Comparison of ENCODE assay signal across 15 cellular contexts in the genomic region with DNA sequence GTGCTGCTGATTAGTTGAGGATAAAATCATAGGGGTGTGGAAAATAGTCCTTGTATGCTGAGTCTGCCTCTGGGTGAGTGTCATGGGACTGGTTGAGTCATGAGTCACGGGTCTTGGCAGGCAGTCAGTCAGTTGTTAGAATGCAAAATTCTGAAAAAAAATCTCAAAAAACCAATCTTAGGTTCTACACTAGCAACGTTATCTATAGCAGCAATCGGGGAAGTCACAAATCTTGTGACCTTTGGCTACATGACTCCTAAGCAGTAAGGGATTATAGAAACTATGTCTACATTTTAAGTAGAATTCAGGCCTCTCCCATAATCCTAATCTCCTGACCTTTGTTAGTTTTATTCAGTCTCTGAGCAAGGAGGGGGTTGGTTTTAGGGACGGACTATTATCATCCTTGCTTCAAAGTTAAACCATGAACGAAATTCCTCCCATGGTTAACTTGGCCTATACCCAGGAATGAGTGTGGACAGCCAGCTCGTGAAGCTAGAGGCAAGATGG. TPM values are rescaled to one million over a fixed set of nuclear protein-coding genes. Genes with fewer than 3 reads are reported as not detected.
DNase-seq lines count a peak whose midpoint lies in the region; ATAC-seq, FAIRE-seq and TF ChIP-seq lines count a peak whose summit lies in the region.
"Had no signal": no experiment of that assay in that cellular context is flagged by ENCODE, and none has a peak within 500 bp of the region (broad histone marks: within the 10 kb centered on the region; RNA-seq: fewer than 3 reads in every experiment).

No MANE protein-coding gene starts in this region.

- H3K9me2 ChIP-seq in hepatocyte (replicated peaks; ENCODE audit: insufficient read depth): no peaks in the 10 kb centered on the region

- 82% methylated on average over 6 of the region's 6 CpGs for WGBS in hepatocyte (ENCODE audit: low lambda C conversion rate, missing lambda C conversion rate)

- H3K36me3 ChIP-seq in hepatocyte (replicated peaks; ENCODE audit: insufficient read depth, low read depth) (no peaks in the 10 kb centered on the region), gastrocnemius medialis (no peaks in the 10 kb centered on the region)
- H3K36me3 ChIP-seq in CD4-positive, alpha-beta memory T cell (ENCODE audit: insufficient read depth, low read length): no peaks in the 10 kb centered on the region
- H3K36me3 ChIP-seq: left ventricle myocardium inferior, ovary had no signal

- H3K36me3 Mint-ChIP-seq in CD4-positive, alpha-beta memory T cell: no peaks in the 10 kb centered on the region

- H2AFZ ChIP-seq in hepatocyte: no peak overlapping the region

- H3K27me3 ChIP-seq in hepatocyte (no peaks in the 10 kb centered on the region), gastrocnemius medialis (no peaks in the 10 kb centered on the region)
- H3K27me3 ChIP-seq in CD4-positive, alpha-beta memory T cell (ENCODE audit: insufficient read depth, low read length): no peaks in the 10 kb centered on the region
- H3K27me3 ChIP-seq: ovary had no signal

- no peak overlapping the region for H3K27ac Mint-ChIP-seq in CD4-positive, alpha-beta memory T cell
- H3K27ac Mint-ChIP-seq: T-helper 17 cell had no signal

- H3K79me2 ChIP-seq in hepatocyte: no peaks in the 10 kb centered on the region

- in situ Hi-C loops in ACHN (cut with HindIII; ENCODE audit: low pct_ligation_motif_present, low pct_unique_long_range_greater_than_20kb, low sequenced_read_pairs) (no loop called here), gastrocnemius medialis (cut with MboI; ENCODE audit: low sequenced_read_pairs in 4 of 4) (no loop called here)

- POLR2A ChIA-PET in CD4-positive, alpha-beta memory T cell (lab: Charles Lee; ENCODE audit: partially characterized antibody): no interaction called here

- intact Hi-C loops in left ventricle myocardium superior (cut with micrococcal nuclease): no loop called here
- intact Hi-C loops in gastrocnemius medialis (cut with DNase I; ENCODE audit: low total_unique reads): no loop called here
- intact Hi-C loops in CD4-positive, alpha-beta memory T cell (cut with micrococcal nuclease): no loop called here

- no peaks in the 10 kb centered on the region for H4K20me1 ChIP-seq in hepatocyte (ENCODE audit: insufficient read depth, poor library complexity, severe bottlenecking)

- no peaks in the 10 kb centered on the region for H3K9me3 Mint-ChIP-seq in CD4-positive, alpha-beta memory T cell

- no peak overlapping the region for H3K4me2 ChIP-seq in hepatocyte

- no peak for TF ChIP-seq CTCF in cardiac fibroblast (IDR thresholded peaks at IDR 0.05; ENCODE audit: low read depth, low read length)
- no peak for TF ChIP-seq CTCF in hepatocyte (IDR thresholded peaks at IDR 0.05; ENCODE audit: poor library complexity)
- no peak for TF ChIP-seq CTCF in gastrocnemius medialis (IDR thresholded peaks at IDR 0.05 in 4 of 5, conservative IDR thresholded peaks at IDR 0.05 in 1 of 5)

- H3K27ac ChIP-seq in hepatocyte: no peak overlapping the region
- no peak overlapping the region for H3K27ac ChIP-seq in gastrocnemius medialis
- no peak overlapping the region for H3K27ac ChIP-seq in CD4-positive, alpha-beta memory T cell (ENCODE audit: low read depth, low read length)
- H3K27ac ChIP-seq: left ventricle myocardium inferior, ovary had no signal

- H3K27me3 Mint-ChIP-seq in CD4-positive, alpha-beta memory T cell: peaks cover 1% of the 10 kb centered on the region in 2 donors

- DNase-seq in ACHN (peak; percentile 9), HTR-8/SVneo (ENCODE audit: insufficient read length, low spot score) (peak; percentile 46), cardiac fibroblast (ENCODE audit: low read depth in 2 of 2) (peak; percentile 83 to 87), hepatocyte (ENCODE audit: low spot score) (peak; percentile 27), left ventricle myocardium superior (no peak), gastrocnemius medialis (no peak)
- DNase-seq in CD4-positive, alpha-beta memory T cell: no peak
- DNase-seq: left ventricle myocardium inferior; NCI-H1694 treated with DMSO at 0.1 percent for 48 hours; stimulated activated CD4-positive, alpha-beta T cell treated with anti-CD3 and anti-CD28 coated beads, Interleukin-4, amount 100 ng/mL, for 24 hours; T-helper 17 cell had no signal

- FAIRE-seq in HTR-8/SVneo (lab: Jason Lieb, UNC): peak; percentile 90
- FAIRE-seq: frontal cortex, HepG2 had no signal

- no peak for ATAC-seq in GM19351 (IDR thresholded peaks at IDR 0.05; ENCODE audit: unreplicated experiment)
- no peak for ATAC-seq in left ventricle myocardium superior
- ATAC-seq in gastrocnemius medialis: no peak
- ATAC-seq: HepG2, T-helper 17 cell had no signal

- H3K4me1 Mint-ChIP-seq in CD4-positive, alpha-beta memory T cell: no peaks in the 10 kb centered on the region

- CTCF ChIA-PET in CD4-positive, alpha-beta memory T cell (lab: Charles Lee; ENCODE audit: partially characterized antibody): no interaction called here

- TF ChIP-seq POLR2A in gastrocnemius medialis (IDR thresholded peaks at IDR 0.05): no peak

- H3K4me1 ChIP-seq in hepatocyte (ENCODE audit: insufficient read depth) (no peaks in the 10 kb centered on the region), gastrocnemius medialis (no peaks in the 10 kb centered on the region)
- H3K4me1 ChIP-seq in CD4-positive, alpha-beta memory T cell (ENCODE audit: insufficient read depth, low read length): no peaks in the 10 kb centered on the region
- H3K4me1 ChIP-seq: left ventricle myocardium inferior had no signal

- H3K4me3 Mint-ChIP-seq in CD4-positive, alpha-beta memory T cell: no peak overlapping the region
- H3K4me3 Mint-ChIP-seq: T-helper 17 cell had no signal

- H3K9me3 ChIP-seq in hepatocyte (ENCODE audit: low read depth) (no peaks in the 10 kb centered on the region), gastrocnemius medialis (no peaks in the 10 kb centered on the region)
- no peaks in the 10 kb centered on the region for H3K9me3 ChIP-seq in CD4-positive, alpha-beta memory T cell (ENCODE audit: control insufficient read depth in 1 of 2, low read length in 2 of 2)
- H3K9me3 ChIP-seq: ovary had no signal

- H3K4me3 ChIP-seq in cardiac fibroblast (replicated peaks in 1 of 2; ENCODE audit: low read depth in 2 of 2, low read length in 2 of 2): no peak overlapping the region
- H3K4me3 ChIP-seq in hepatocyte: no peak overlapping the region
- H3K4me3 ChIP-seq in gastrocnemius medialis: no peak overlapping the region
- no peak overlapping the region for H3K4me3 ChIP-seq in CD4-positive, alpha-beta memory T cell (ENCODE audit: low read length in 2 of 2)
- H3K4me3 ChIP-seq: left ventricle myocardium inferior, ovary had no signal

RNA-seq across cellular contexts. Expression of gene PMFBP1, which starts 18.0 kb away (rescaled TPM):
- total RNA-seq in hepatocyte (0.44 and 1.4 TPM in 2 replicates), left ventricle myocardium superior (not detected), gastrocnemius medialis (not detected)
- polyA plus RNA-seq in hepatocyte: 2.9 and 3.4 TPM in 2 replicates
- 1 to 10 TPM in 1 of 2 experiments, under 1 TPM in 1; 0.73 to 1.1 TPM for total RNA-seq in CD4-positive, alpha-beta memory T cell
- not detected for polyA plus RNA-seq in CD4-positive, alpha-beta memory T cell

Comparison
In these comparisons a context has a peak if more than half of its experiments do, and no peak if none do; other contexts are left out.
1. DNase-seq: peak in ACHN (single experiment), HTR-8/SVneo (single experiment), cardiac fibroblast (2 of 2) and hepatocyte (single experiment); none in left ventricle myocardium superior (single experiment), gastrocnemius medialis (0 of 2) and CD4-positive, alpha-beta memory T cell (0 of 5).